ENCODE assay signal across 7 cellular contexts in the genomic region with DNA sequence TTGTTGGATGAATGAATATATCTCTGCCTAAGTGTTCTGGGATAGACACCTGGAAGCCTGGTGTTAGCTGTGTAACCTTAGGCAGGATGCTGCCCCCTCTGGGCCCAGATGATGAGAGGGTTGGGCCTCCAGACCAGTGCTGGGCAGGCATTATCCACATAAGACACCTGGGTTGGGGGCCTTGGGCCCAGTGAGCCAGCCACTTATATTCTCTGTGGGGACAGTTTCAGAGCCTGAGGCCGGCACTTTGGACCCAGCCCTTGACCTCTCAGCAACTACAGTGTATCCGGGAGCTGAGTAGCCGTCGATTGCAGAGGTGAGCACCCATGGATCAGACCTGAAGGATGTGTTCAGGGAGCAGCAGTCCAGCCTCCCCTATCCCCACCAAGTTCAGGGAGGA. TPM values are rescaled to one million over a fixed set of nuclear protein-coding genes. Genes with fewer than 3 reads are reported as not detected.
A peak's percentile ranks its signal among the peaks of the same experiment; 100 is the strongest.
DNase-seq lines count a peak whose midpoint lies in the region; TF ChIP-seq lines count a peak whose summit lies in the region.
"Had no signal": no experiment of that assay in that cellular context is flagged by ENCODE, and none has a peak within 500 bp of the region (broad histone marks: within the 10 kb centered on the region; RNA-seq: fewer than 3 reads in every experiment).

No MANE protein-coding gene starts in this region.

- peaks cover 71% of the 10 kb centered on the region for H3K4me1 Mint-ChIP-seq in activated CD4-positive, alpha-beta T cell treated with anti-CD3 and anti-CD28 coated beads, Interleukin-2, amount 10 ng/mL, durations not matched to agents 24 days and 14 days
- peaks cover 17% of the 10 kb centered on the region for H3K4me1 Mint-ChIP-seq in nephron

- no peak for TF ChIP-seq CTCF in nephron (IDR thresholded peaks at IDR 0.05; ENCODE audit: unreplicated experiment in 3 of 3)

- H3K4me3 Mint-ChIP-seq in activated CD4-positive, alpha-beta T cell treated with anti-CD3 and anti-CD28 coated beads, Interleukin-2, amount 10 ng/mL, durations not matched to agents 24 days and 14 days, result peak overlapping the region; percentile 98
- peak overlapping the region; percentile 97 to 99 (median 99) for H3K4me3 Mint-ChIP-seq in nephron

- no peaks in the 10 kb centered on the region for H3K9me3 Mint-ChIP-seq in activated CD4-positive, alpha-beta T cell treated with anti-CD3 and anti-CD28 coated beads, Interleukin-2, amount 10 ng/mL, durations not matched to agents 24 days and 14 days
- H3K9me3 Mint-ChIP-seq in nephron, result no peaks in the 10 kb centered on the region
- H3K9me3 Mint-ChIP-seq: IgD-negative memory B cell had no signal

- no peaks in the 10 kb centered on the region for H3K27me3 Mint-ChIP-seq in activated CD4-positive, alpha-beta T cell treated with anti-CD3 and anti-CD28 coated beads, Interleukin-2, amount 10 ng/mL, durations not matched to agents 24 days and 14 days
- no peaks in the 10 kb centered on the region for H3K27me3 Mint-ChIP-seq in nephron (ENCODE audit: low read depth)
- H3K27me3 Mint-ChIP-seq: IgD-negative memory B cell had no signal

- intact Hi-C loops in activated CD4-positive, alpha-beta T cell treated with anti-CD3 and anti-CD28 coated beads, Interleukin-2, amount 10 ng/mL, durations not matched to agents 24 days and 14 days (cut with micrococcal nuclease), result loop anchor here (5.0 kb wide), 1 partner anchor 396 kb away; no protein-coding TSS in a partner anchor

- H3K27ac Mint-ChIP-seq in activated CD4-positive, alpha-beta T cell treated with anti-CD3 and anti-CD28 coated beads, Interleukin-2, amount 10 ng/mL, durations not matched to agents 24 days and 14 days, result peak overlapping the region; percentile 99
- H3K27ac Mint-ChIP-seq in nephron, result no peak overlapping the region

- peaks cover 43% of the 10 kb centered on the region for H3K36me3 Mint-ChIP-seq in activated CD4-positive, alpha-beta T cell treated with anti-CD3 and anti-CD28 coated beads, Interleukin-2, amount 10 ng/mL, durations not matched to agents 24 days and 14 days (ENCODE audit: low read depth)
- H3K36me3 Mint-ChIP-seq in nephron (ENCODE audit: low read depth), result no peaks in the 10 kb centered on the region

- no peak for DNase-seq in activated CD4-positive, alpha-beta T cell treated with anti-CD3 and anti-CD28 coated beads, Interleukin-2, amount 10 ng/mL, durations not matched to agents 24 days and 14 days
- no peak for DNase-seq in activated CD4-positive, alpha-beta T cell treated with anti-CD3 and anti-CD28 coated beads for 48 hours
- DNase-seq in activated CD8-positive, alpha-beta memory T cell treated with anti-CD3 and anti-CD28 coated beads, Interleukin-2, amount 50 U/mL, for 48 hours, result peak; percentile 72
- no peak for DNase-seq in NCI-H748 treated with DMSO at 0.1 percent for 48 hours (lab: John Stamatoyannopoulos, UW)
- no peak for DNase-seq in iPS-NIHi7 (ENCODE audit: extremely low spot score)

RNA-seq across cellular contexts. Expression of a gene that starts 2.2 kb away (rescaled TPM):
- 62.9 and 66.0 TPM in 2 replicates for total RNA-seq in activated CD4-positive, alpha-beta T cell treated with anti-CD3 and anti-CD28 coated beads, Interleukin-2, amount 10 ng/mL, durations not matched to agents 24 days and 14 days

RNA-seq across cellular contexts. Expression of a gene that starts 3.9 kb away (rescaled TPM):
- total RNA-seq in activated CD4-positive, alpha-beta T cell treated with anti-CD3 and anti-CD28 coated beads, Interleukin-2, amount 10 ng/mL, durations not matched to agents 24 days and 14 days, result 32.6 and 35.4 TPM in 2 replicates

RNA-seq across cellular contexts. Expression of a gene that starts 40.1 kb away (rescaled TPM):
- total RNA-seq in activated CD4-positive, alpha-beta T cell treated with anti-CD3 and anti-CD28 coated beads, Interleukin-2, amount 10 ng/mL, durations not matched to agents 24 days and 14 days, result 359 and 361 TPM in 2 replicates

RNA-seq across cellular contexts. Expression of a gene that starts 45.5 kb away (rescaled TPM):
- 199 and 207 TPM in 2 replicates for total RNA-seq in activated CD4-positive, alpha-beta T cell treated with anti-CD3 and anti-CD28 coated beads, Interleukin-2, amount 10 ng/mL, durations not matched to agents 24 days and 14 days
